Comparison of ENCODE assay signal across 18 cellular contexts in genomic region chr12:9636807-9637206, GRCh38. TPM values are rescaled to one million over a fixed set of nuclear protein-coding genes. Genes with fewer than 3 reads are reported as not detected.
DNase-seq lines count a peak whose midpoint lies in the region; ATAC-seq and TF ChIP-seq lines count a peak whose summit lies in the region.
"Had no signal": no experiment of that assay in that cellular context is flagged by ENCODE, and none has a peak within 500 bp of the region (broad histone marks: within the 10 kb centered on the region; RNA-seq: fewer than 3 reads in every experiment).

No MANE protein-coding gene starts in this region.

- CTCF ChIA-PET in CD4-positive, alpha-beta memory T cell (lab: Charles Lee; ENCODE audit: partially characterized antibody): interaction anchor here (0.9 to 12.5 kb wide), 5 partner anchors 29 to 162 kb away, joined by 3 to 234 read pairs (median 39); no protein-coding TSS in a partner anchor

- no peak overlapping the region for H3K27ac ChIP-seq in CD4-positive, alpha-beta memory T cell (ENCODE audit: low read depth, low read length)
- no peak overlapping the region for H3K27ac ChIP-seq in SU-DHL-6 (ENCODE audit: low read depth, low read length)
- H3K27ac ChIP-seq: ascending aorta, gastrocnemius medialis, left ventricle myocardium inferior, pancreas, SJSA1, thoracic aorta had no signal

- no peaks in the 10 kb centered on the region for H3K27me3 Mint-ChIP-seq in CD4-positive, alpha-beta memory T cell
- H3K27me3 Mint-ChIP-seq in memory B cell: no peaks in the 10 kb centered on the region

- H3K27ac Mint-ChIP-seq in CD4-positive, alpha-beta memory T cell: peak overlapping the region in 5 of 7 donors; percentile 4 to 76 (median 31)
- peak overlapping the region; percentile 74 for H3K27ac Mint-ChIP-seq in memory B cell

- intact Hi-C loops in CD4-positive, alpha-beta memory T cell (cut with micrococcal nuclease): no loop called here
- intact Hi-C loops in head of caudate nucleus (cut with DNase I): loop anchor here (5.0 kb wide), 1 partner anchor 70 kb away; no protein-coding TSS in a partner anchor

- POLR2A ChIA-PET in CD4-positive, alpha-beta memory T cell (lab: Charles Lee; ENCODE audit: partially characterized antibody): interaction anchor here (1.4 to 10.3 kb wide), 6 partner anchors 12 to 105 kb away, joined by 3 to 120 read pairs (median 24); partner anchors contain the start of gene CLEC2D

- peaks cover 6% of the 10 kb centered on the region in 2 donors for H3K36me3 Mint-ChIP-seq in CD4-positive, alpha-beta memory T cell
- H3K36me3 Mint-ChIP-seq in memory B cell: peaks cover 5% of the 10 kb centered on the region

- no peak overlapping the region for H3K9ac ChIP-seq in SU-DHL-6 (ENCODE audit: low read length)

- TF ChIP-seq CTCF in BE2C (IDR thresholded peaks at IDR 0.05; ENCODE audit: low read depth, low read length): peak; percentile 53
- TF ChIP-seq CTCF in SU-DHL-6 (IDR thresholded peaks at IDR 0.05; ENCODE audit: insufficient read depth, low read length, poor library complexity, severe bottlenecking): peak; percentile 21

- H3K36me3 ChIP-seq in BE2C (no peaks in the 10 kb centered on the region), SU-DHL-6 (ENCODE audit: low read length) (no peaks in the 10 kb centered on the region)
- H3K36me3 ChIP-seq in CD4-positive, alpha-beta memory T cell (ENCODE audit: insufficient read depth, low read length): no peaks in the 10 kb centered on the region
- H3K36me3 ChIP-seq: ascending aorta, gastrocnemius medialis, left ventricle myocardium inferior, pancreas, SJSA1, thoracic aorta had no signal

- H3K4me1 ChIP-seq in BE2C: no peaks in the 10 kb centered on the region
- H3K4me1 ChIP-seq in CD4-positive, alpha-beta memory T cell (ENCODE audit: insufficient read depth, low read length): peaks cover 71% of the 10 kb centered on the region
- H3K4me1 ChIP-seq: ascending aorta, gastrocnemius medialis, left ventricle myocardium inferior, pancreas, SJSA1 had no signal

- H3K9me3 ChIP-seq in BE2C: no peaks in the 10 kb centered on the region
- H3K9me3 ChIP-seq in CD4-positive, alpha-beta memory T cell (ENCODE audit: control insufficient read depth in 1 of 2, low read length in 2 of 2): no peaks in the 10 kb centered on the region
- no peaks in the 10 kb centered on the region for H3K9me3 ChIP-seq in SU-DHL-6 (ENCODE audit: insufficient read depth, low read length)
- H3K9me3 ChIP-seq: ascending aorta, gastrocnemius medialis, left ventricle myocardium inferior, pancreas, SJSA1, thoracic aorta had no signal

- no peaks in the 10 kb centered on the region for H3K79me2 ChIP-seq in SU-DHL-6 (ENCODE audit: insufficient read depth, low read length)

- no peak overlapping the region for H3K4me2 ChIP-seq in SU-DHL-6 (ENCODE audit: low read depth, low read length, poor library complexity, severe bottlenecking)

- H3K27me3 ChIP-seq in BE2C (no peaks in the 10 kb centered on the region), SU-DHL-6 (ENCODE audit: low read length) (no peaks in the 10 kb centered on the region)
- no peaks in the 10 kb centered on the region for H3K27me3 ChIP-seq in CD4-positive, alpha-beta memory T cell (ENCODE audit: insufficient read depth, low read length)
- H3K27me3 ChIP-seq: ascending aorta, gastrocnemius medialis, pancreas, SJSA1 had no signal

- no peak overlapping the region for H3K4me3 ChIP-seq in BE2C (ENCODE audit: low read depth, low read length)
- no peak overlapping the region for H3K4me3 ChIP-seq in CD4-positive, alpha-beta memory T cell (ENCODE audit: low read length in 2 of 2)
- H3K4me3 ChIP-seq in SU-DHL-6 (ENCODE audit: insufficient read depth, low read length, poor library complexity, severe bottlenecking): no peak overlapping the region
- H3K4me3 ChIP-seq: ascending aorta, gastrocnemius medialis, left ventricle myocardium inferior, pancreas, SJSA1, thoracic aorta had no signal

- no peaks in the 10 kb centered on the region for H3F3A ChIP-seq in SU-DHL-6 (ENCODE audit: insufficient read depth)

- DNase-seq in BE2C: peak; percentile 37
- DNase-seq in CD4-positive, alpha-beta memory T cell: no peak
- no peak for DNase-seq in memory B cell (ENCODE audit: low spot score in 2 of 2)
- DNase-seq in head of caudate nucleus: no peak
- DNase-seq in NK-92 (lab: John Stamatoyannopoulos, UW; ENCODE audit: unreplicated experiment): no peak
- no peak for DNase-seq in hippocampal formation (lab: John Stamatoyannopoulos, UW)
- DNase-seq: activated effector memory CD4-positive, alpha-beta T cell treated with Interleukin-2 at 50 U/mL for 16 hours; gastrocnemius medialis; GOT3; left ventricle myocardium inferior; pancreas; stimulated activated CD4-positive, alpha-beta T cell treated with anti-CD3 and anti-CD28 coated beads, Interleukin-2, amount 100 ng/mL, for 48 hours had no signal

- no peaks in the 10 kb centered on the region for H4K20me1 ChIP-seq in SU-DHL-6 (ENCODE audit: low read depth, low read length)

- no peak overlapping the region for H2AFZ ChIP-seq in SU-DHL-6 (ENCODE audit: low read depth, low read length, severe bottlenecking)

- no peak for ATAC-seq in memory B cell (ENCODE audit: low read depth)
- ATAC-seq: gastrocnemius medialis, pancreas had no signal

- H3K9me2 ChIP-seq in SU-DHL-6 (replicated peaks; ENCODE audit: insufficient read depth, low read length): no peaks in the 10 kb centered on the region

- peaks cover 47 to 78% (median 63%) of the 10 kb centered on the region in 4 donors for H3K4me1 Mint-ChIP-seq in CD4-positive, alpha-beta memory T cell
- H3K4me1 Mint-ChIP-seq in memory B cell: peaks cover 37% of the 10 kb centered on the region

- no peak overlapping the region for H3K4me3 Mint-ChIP-seq in CD4-positive, alpha-beta memory T cell
- no peak overlapping the region for H3K4me3 Mint-ChIP-seq in memory B cell

- H3K9me3 Mint-ChIP-seq in CD4-positive, alpha-beta memory T cell: peaks cover 0 to 3% (median 2%) of the 10 kb centered on the region in 8 donors
- peaks cover 2% of the 10 kb centered on the region for H3K9me3 Mint-ChIP-seq in memory B cell

RNA-seq across cellular contexts. Expression of gene KLRB1, which starts 29.1 kb away (rescaled TPM):
- not detected for polyA plus RNA-seq in BE2C (2012; ENCODE audit: insufficient read depth, insufficient read length, low read depth)
- 10 to 100 TPM; 62.2 to 63.2 TPM for total RNA-seq in CD4-positive, alpha-beta memory T cell
- 100 to 1,000 TPM; 133 to 196 TPM for polyA plus RNA-seq in CD4-positive, alpha-beta memory T cell
- total RNA-seq: ascending aorta, HT-29, OCI-LY7, SJSA1 had no signal

RNA-seq across cellular contexts. Expression of gene CLEC2D, which starts 32.7 kb away (rescaled TPM):
- 1.1 TPM for polyA plus RNA-seq in BE2C (2012; ENCODE audit: insufficient read depth, insufficient read length, low read depth)
- total RNA-seq in CD4-positive, alpha-beta memory T cell: 100 to 1,000 TPM; 294 to 297 TPM
- polyA plus RNA-seq in CD4-positive, alpha-beta memory T cell: 100 to 1,000 TPM; 241 to 288 TPM
- total RNA-seq: ascending aorta had no signal
